Comparison of ENCODE assay signal across 8 cellular contexts in the genomic region with DNA sequence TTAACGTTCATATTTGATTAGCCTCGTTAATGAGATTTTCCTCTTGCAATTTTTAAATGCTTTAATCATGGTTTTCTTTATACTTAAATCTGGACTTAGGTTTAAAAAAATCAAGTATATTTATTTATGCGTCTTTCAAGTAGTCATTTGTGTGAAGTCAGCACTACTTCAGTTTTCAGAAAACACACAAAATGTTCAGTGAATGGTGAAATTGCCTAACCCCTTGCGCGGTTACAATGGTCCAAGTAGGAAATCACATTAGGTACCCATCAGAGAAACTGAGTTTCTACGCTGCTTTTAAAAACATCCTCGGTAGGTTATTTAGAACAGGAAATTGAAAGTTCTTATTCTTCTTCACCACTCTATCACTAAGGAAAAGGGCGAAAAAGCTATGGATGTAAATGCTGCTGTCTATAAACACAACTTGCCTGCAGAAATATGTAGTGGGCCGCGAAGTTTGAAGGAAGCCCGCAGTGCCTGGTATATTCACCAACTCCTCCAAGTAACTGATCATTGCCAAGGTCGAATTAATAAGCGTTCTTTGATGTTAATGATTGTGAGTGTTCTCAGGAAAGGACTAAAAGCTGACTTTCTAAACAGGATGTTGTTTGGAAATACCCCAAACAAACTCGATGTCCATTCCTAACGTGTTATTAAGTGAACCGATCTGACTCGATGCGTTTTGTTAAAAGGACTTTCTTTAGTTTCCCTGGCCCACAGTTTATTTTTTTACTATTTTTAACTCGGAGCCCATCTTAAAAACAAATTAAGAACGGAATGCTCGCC. TPM values are rescaled to one million over a fixed set of nuclear protein-coding genes. Genes with fewer than 3 reads are reported as not detected.
DNase-seq lines count a peak whose midpoint lies in the region; ATAC-seq and TF ChIP-seq lines count a peak whose summit lies in the region.

No MANE protein-coding gene starts in this region.

- H3K36me3 ChIP-seq in CD8-positive, alpha-beta memory T cell (ENCODE audit: insufficient read depth, low read length) = no peaks in the 10 kb centered on the region
- H3K36me3 ChIP-seq in KOPT-K1 (ENCODE audit: insufficient read depth, low read length) = peaks cover 21% of the 10 kb centered on the region
- H3K36me3 ChIP-seq in adipocyte (ENCODE audit: control insufficient read depth, insufficient read depth, low read length, severe bottlenecking) = peaks cover 3% of the 10 kb centered on the region
- H3K36me3 ChIP-seq in stomach = peaks cover 0 to 6% (median 2%) of the 10 kb centered on the region in 4 donors

- no peak for TF ChIP-seq POLR2A in stomach (IDR thresholded peaks at IDR 0.05)

- TF ChIP-seq CTCF in stomach (IDR thresholded peaks at IDR 0.05) = no peak

- H3K4me3 Mint-ChIP-seq in CD8-positive, alpha-beta memory T cell = peak overlapping the region; percentile 78 to 92 (median 89)

- intact Hi-C loops in stomach (cut with DNase I; ENCODE audit: low total_unique reads) = loop anchor here (10.0 kb wide), 1 partner anchor 46 kb away; no protein-coding TSS in a partner anchor

- H3K4me1 Mint-ChIP-seq in CD8-positive, alpha-beta memory T cell = peaks cover 47 to 71% (median 62%) of the 10 kb centered on the region in 3 donors

- ATAC-seq in GM18511 (IDR thresholded peaks at IDR 0.05; ENCODE audit: unreplicated experiment) (no peak), GM18502 (IDR thresholded peaks at IDR 0.05; ENCODE audit: poor library complexity, unreplicated experiment) (no peak)

- H3K27ac Mint-ChIP-seq in CD8-positive, alpha-beta memory T cell = peak overlapping the region; percentile 69 to 96 (median 91)

- H3K27ac ChIP-seq in CD8-positive, alpha-beta memory T cell (ENCODE audit: low read depth, low read length) = peak overlapping the region; percentile 82
- peak overlapping the region; percentile 99 for H3K27ac ChIP-seq in KOPT-K1 (ENCODE audit: low read depth, low read length, poor library complexity, severe bottlenecking)
- peak overlapping the region; percentile 97 to 99 (median 99) for H3K27ac ChIP-seq in stomach

- H3K9me3 ChIP-seq in CD8-positive, alpha-beta memory T cell (ENCODE audit: low read length) = no peaks in the 10 kb centered on the region
- H3K9me3 ChIP-seq in KOPT-K1 (ENCODE audit: insufficient read depth, low read length, poor library complexity, severe bottlenecking) = no peaks in the 10 kb centered on the region
- no peaks in the 10 kb centered on the region for H3K9me3 ChIP-seq in adipocyte (ENCODE audit: control insufficient read depth, low read length)
- no peaks in the 10 kb centered on the region for H3K9me3 ChIP-seq in stomach

- no peaks in the 10 kb centered on the region for H3K27me3 ChIP-seq in CD8-positive, alpha-beta memory T cell (ENCODE audit: insufficient read depth, low read length, poor library complexity, severe bottlenecking)
- H3K27me3 ChIP-seq in adipocyte (replicated peaks; ENCODE audit: control insufficient read depth, insufficient read depth, low read length) (no peaks in the 10 kb centered on the region), stomach (no peaks in the 10 kb centered on the region)

- peak overlapping the region; percentile 92 for H3K9ac ChIP-seq in adipocyte (ENCODE audit: low read length)

- no peaks in the 10 kb centered on the region for H3K9me3 Mint-ChIP-seq in CD8-positive, alpha-beta memory T cell

- no peaks in the 10 kb centered on the region for H3K27me3 Mint-ChIP-seq in CD8-positive, alpha-beta memory T cell

- POLR2A ChIA-PET in CD8-positive, alpha-beta memory T cell (lab: Charles Lee) = interaction anchor here (0.6 to 2.4 kb wide), 10 partner anchors 8 to 1057 kb away, joined by 3 to 28 read pairs (median 4); partner anchors contain the start of gene HBP1

- DNase-seq in CD8-positive, alpha-beta memory T cell = peak in 2 of 5 donors; percentile 1 to 21
- DNase-seq in adipocyte (ENCODE audit: low read depth) (peak; percentile 59), inferior parietal cortex (ENCODE audit: extremely low spot score) (peak; percentile 64), stomach (no peak), NCI-H2107 (lab: John Stamatoyannopoulos, UW) (no peak)

- 4 to 5% (median 4%) methylated on average over 21 of the region's 21 CpGs for WGBS in stomach, 5 donors

- peaks cover 0 to 13% (median 0%) of the 10 kb centered on the region in 3 donors for H3K36me3 Mint-ChIP-seq in CD8-positive, alpha-beta memory T cell

- CTCF ChIA-PET in CD8-positive, alpha-beta memory T cell (lab: Charles Lee) = interaction anchor here (1.0 to 1.2 kb wide), 4 partner anchors 8 to 43 kb away, joined by 3 to 4 read pairs (median 3); no protein-coding TSS in a partner anchor

- TF ChIP-seq EP300 in stomach (IDR thresholded peaks at IDR 0.05) = no peak

- peaks cover 62% of the 10 kb centered on the region for H3K4me1 ChIP-seq in CD8-positive, alpha-beta memory T cell (ENCODE audit: insufficient read depth, low read length)
- H3K4me1 ChIP-seq in adipocyte (ENCODE audit: control insufficient read depth, insufficient read depth, low read length) (peaks cover 38% of the 10 kb centered on the region), stomach (peaks cover 33 to 54% (median 44%) of the 10 kb centered on the region in 4 donors)

- H3K4me3 ChIP-seq in CD8-positive, alpha-beta memory T cell (ENCODE audit: low read length) = peak overlapping the region; percentile 64
- peak overlapping the region; percentile 96 for H3K4me3 ChIP-seq in adipocyte (ENCODE audit: low read length)
- H3K4me3 ChIP-seq in stomach = peak overlapping the region; percentile 54 to 81 (median 70)

RNA-seq across cellular contexts. Expression of gene SYPL1, which starts 1.0 kb away (rescaled TPM):
- total RNA-seq in CD8-positive, alpha-beta memory T cell = 10 to 100 TPM; 33.1 to 33.7 TPM
- 63.0 TPM for polyA plus RNA-seq in CD8-positive, alpha-beta memory T cell
- 100 to 1,000 TPM in 3 of 5 donors, 10 to 100 TPM in 1, 1 to 10 TPM in 1; 5.2 to 157 (median 103) TPM for total RNA-seq in stomach
- polyA plus RNA-seq in stomach = 10 to 100 TPM; 42.2 to 80.0 (median 49.9) TPM

Comparison
In these comparisons a context has a peak if more than half of its experiments do, and no peak if none do; other contexts are left out.
1. DNase-seq: peak in adipocyte (single experiment) and inferior parietal cortex (single experiment); none in stomach (single experiment) and NCI-H2107 (single experiment).
2. Peak in every context shown above with its lines, with median percentiles within 50 percentile points of each other: H3K27ac ChIP-seq and H3K4me3 ChIP-seq.